Comparison of ENCODE assay signal across 8 cellular contexts in genomic region chr1:216750031-216750627, GRCh38. TPM values are rescaled to one million over a fixed set of nuclear protein-coding genes. Genes with fewer than 3 reads are reported as not detected.
A peak's percentile ranks its signal among the peaks of the same experiment; 100 is the strongest.
DNase-seq lines count a peak whose midpoint lies in the region; ATAC-seq and TF ChIP-seq lines count a peak whose summit lies in the region.

No MANE protein-coding gene starts in this region.

- no peak overlapping the region for H3K27ac Mint-ChIP-seq in activated T-cell treated with anti-CD3 and anti-CD28 coated beads, Interleukin-2, amount 50 U/mL, for 72 hours

- no peak overlapping the region for H3K4me3 ChIP-seq in astrocyte of the cerebellum (ENCODE audit: low read depth, low read length)
- no peak overlapping the region for H3K4me3 ChIP-seq in thyroid gland (replicated peaks in 1 of 3)

- intact Hi-C loops in thyroid gland (cut with DNase I), result no loop called here

- H3K9me3 Mint-ChIP-seq in activated T-cell treated with anti-CD3 and anti-CD28 coated beads, Interleukin-2, amount 50 U/mL, for 72 hours, result peaks cover 0 to 3% of the 10 kb centered on the region in 2 donors

- no peaks in the 10 kb centered on the region for H3K27me3 ChIP-seq in thyroid gland

- no peak for TF ChIP-seq POLR2A in thyroid gland (IDR thresholded peaks at IDR 0.05)

- no peak overlapping the region for H3K4me3 Mint-ChIP-seq in activated T-cell treated with anti-CD3 and anti-CD28 coated beads, Interleukin-2, amount 50 U/mL, for 72 hours

- 4 to 7% methylated on average over 3 of the region's 3 CpGs for WGBS in thyroid gland, 2 donors

- H3K27me3 Mint-ChIP-seq in activated T-cell treated with anti-CD3 and anti-CD28 coated beads, Interleukin-2, amount 50 U/mL, for 72 hours (ENCODE audit: low read depth), result no peaks in the 10 kb centered on the region

- H3K4me1 Mint-ChIP-seq in activated T-cell treated with anti-CD3 and anti-CD28 coated beads, Interleukin-2, amount 50 U/mL, for 72 hours (ENCODE audit: low read depth), result no peaks in the 10 kb centered on the region

- no peaks in the 10 kb centered on the region for H3K36me3 ChIP-seq in thyroid gland

- TF ChIP-seq CTCF in astrocyte of the cerebellum (IDR thresholded peaks at IDR 0.05; ENCODE audit: low read depth, low read length, missing control alignments), result peak; percentile 82
- TF ChIP-seq CTCF in thyroid gland (IDR thresholded peaks at IDR 0.05), result peak; percentile 17 to 86 (median 71)

- H3K9me3 ChIP-seq in thyroid gland, result no peaks in the 10 kb centered on the region

- ATAC-seq in HG03039 (IDR thresholded peaks at IDR 0.05; ENCODE audit: unreplicated experiment), result peak; percentile 46
- no peak for ATAC-seq in activated T-cell treated with anti-CD3 and anti-CD28 coated beads, Interleukin-2, amount 50 U/mL, for 72 hours (replicated peaks in 1 of 2)
- no peak for ATAC-seq in GM21447 (IDR thresholded peaks at IDR 0.05; ENCODE audit: unreplicated experiment)

- peak; percentile 64 for DNase-seq in ELR (ENCODE audit: low read depth)
- peak; percentile 7 for DNase-seq in NCI-H226
- DNase-seq in astrocyte of the cerebellum (ENCODE audit: low read depth), result peak; percentile 55
- peak; percentile 48 for DNase-seq in iPS-NIHi11 (ENCODE audit: low spot score)
- DNase-seq in thyroid gland, result peak; percentile 39 to 46
- no peak for DNase-seq in activated T-cell treated with anti-CD3 and anti-CD28 coated beads, Interleukin-2, amount 50 U/mL, for 72 hours

- in situ Hi-C loops in astrocyte of the cerebellum (cut with HindIII; ENCODE audit: low sequenced_read_pairs), result no loop called here

- H3K36me3 Mint-ChIP-seq in activated T-cell treated with anti-CD3 and anti-CD28 coated beads, Interleukin-2, amount 50 U/mL, for 72 hours (ENCODE audit: insufficient read depth in 2 of 2), result no peaks in the 10 kb centered on the region

- H3K27ac ChIP-seq in thyroid gland, result no peak overlapping the region

- no peaks in the 10 kb centered on the region for H3K4me1 ChIP-seq in thyroid gland

RNA-seq across cellular contexts. Expression of gene ESRRG, which starts 26.9 kb away (rescaled TPM):
- total RNA-seq in thyroid gland, result 10 to 100 TPM; 13.4 to 24.8 (median 18.9) TPM
- total RNA-seq in activated T-cell treated with anti-CD3 and anti-CD28 coated beads, Interleukin-2, amount 50 U/mL, for 72 hours, result not detected

Comparison
In these comparisons a context has a peak if more than half of its experiments do, and no peak if none do; other contexts are left out.
1. DNase-seq: peak in ELR (single experiment), NCI-H226 (single experiment), astrocyte of the cerebellum (single experiment), iPS-NIHi11 (single experiment) and thyroid gland (2 of 2); none in activated T-cell treated with anti-CD3 and anti-CD28 coated beads, Interleukin-2, amount 50 U/mL, for 72 hours (0 of 2).
2. RNA of gene ESRRG, which starts 26.9 kb away (total RNA-seq): 13.4 to 24.8 TPM in thyroid gland; not detected in activated T-cell treated with anti-CD3 and anti-CD28 coated beads, Interleukin-2, amount 50 U/mL, for 72 hours; every median in the first group is over 10 times any median in the second.